In the genomic region with DNA sequence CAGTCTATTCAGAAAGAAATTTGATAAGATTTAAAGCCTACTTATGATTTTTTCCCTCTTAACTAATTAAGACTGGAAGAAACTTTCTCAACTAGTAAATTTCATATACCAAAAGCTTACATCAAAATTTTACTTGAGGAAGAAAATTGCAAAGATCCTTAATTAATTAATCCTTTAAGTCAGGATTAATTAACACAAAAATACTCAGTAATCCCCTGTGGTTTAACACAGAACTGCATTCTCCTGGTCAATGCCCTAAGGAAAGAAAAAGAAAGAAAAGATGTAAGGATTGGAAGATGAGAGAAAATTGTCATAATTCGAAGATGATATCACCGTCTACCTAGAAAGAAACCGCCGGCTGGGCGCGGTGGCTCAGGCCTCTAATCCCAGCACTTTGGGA, we compare ENCODE assay signal across 1 cellular context.
TF ChIP-seq lines count a peak whose summit lies in the region.

No MANE protein-coding gene starts in this region.

TF ChIP-seq in WTC11, 78 proteins besides CTCF, POLR2A, EP300 and RAD21 (continued from another document):
- TF ChIP-seq, protein P1, sequence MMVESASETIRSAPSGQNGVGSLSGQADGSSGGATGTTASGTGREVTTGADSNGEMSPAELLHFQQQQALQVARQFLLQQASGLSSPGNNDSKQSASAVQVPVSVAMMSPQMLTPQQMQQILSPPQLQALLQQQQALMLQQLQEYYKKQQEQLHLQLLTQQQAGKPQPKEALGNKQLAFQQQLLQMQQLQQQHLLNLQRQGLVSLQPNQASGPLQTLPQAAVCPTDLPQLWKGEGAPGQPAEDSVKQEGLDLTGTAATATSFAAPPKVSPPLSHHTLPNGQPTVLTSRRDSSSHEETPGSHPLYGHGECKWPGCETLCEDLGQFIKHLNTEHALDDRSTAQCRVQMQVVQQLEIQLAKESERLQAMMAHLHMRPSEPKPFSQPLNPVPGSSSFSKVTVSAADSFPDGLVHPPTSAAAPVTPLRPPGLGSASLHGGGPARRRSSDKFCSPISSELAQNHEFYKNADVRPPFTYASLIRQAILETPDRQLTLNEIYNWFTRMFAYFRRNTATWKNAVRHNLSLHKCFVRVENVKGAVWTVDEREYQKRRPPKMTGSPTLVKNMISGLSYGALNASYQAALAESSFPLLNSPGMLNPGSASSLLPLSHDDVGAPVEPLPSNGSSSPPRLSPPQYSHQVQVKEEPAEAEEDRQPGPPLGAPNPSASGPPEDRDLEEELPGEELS (CRISPR knock-in tag; IDR thresholded peaks at IDR 0.05): no peak
- TF ChIP-seq ZNF416 (CRISPR knock-in tag; IDR thresholded peaks at IDR 0.05): no peak
- no peak for TF ChIP-seq GTF2I (CRISPR knock-in tag; conservative IDR thresholded peaks at IDR 0.05)
- TF ChIP-seq, protein P2, sequence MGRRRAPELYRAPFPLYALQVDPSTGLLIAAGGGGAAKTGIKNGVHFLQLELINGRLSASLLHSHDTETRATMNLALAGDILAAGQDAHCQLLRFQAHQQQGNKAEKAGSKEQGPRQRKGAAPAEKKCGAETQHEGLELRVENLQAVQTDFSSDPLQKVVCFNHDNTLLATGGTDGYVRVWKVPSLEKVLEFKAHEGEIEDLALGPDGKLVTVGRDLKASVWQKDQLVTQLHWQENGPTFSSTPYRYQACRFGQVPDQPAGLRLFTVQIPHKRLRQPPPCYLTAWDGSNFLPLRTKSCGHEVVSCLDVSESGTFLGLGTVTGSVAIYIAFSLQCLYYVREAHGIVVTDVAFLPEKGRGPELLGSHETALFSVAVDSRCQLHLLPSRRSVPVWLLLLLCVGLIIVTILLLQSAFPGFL (CRISPR knock-in tag; IDR thresholded peaks at IDR 0.05; ENCODE audit: borderline replicate concordance): no peak
- TF ChIP-seq, protein P3, sequence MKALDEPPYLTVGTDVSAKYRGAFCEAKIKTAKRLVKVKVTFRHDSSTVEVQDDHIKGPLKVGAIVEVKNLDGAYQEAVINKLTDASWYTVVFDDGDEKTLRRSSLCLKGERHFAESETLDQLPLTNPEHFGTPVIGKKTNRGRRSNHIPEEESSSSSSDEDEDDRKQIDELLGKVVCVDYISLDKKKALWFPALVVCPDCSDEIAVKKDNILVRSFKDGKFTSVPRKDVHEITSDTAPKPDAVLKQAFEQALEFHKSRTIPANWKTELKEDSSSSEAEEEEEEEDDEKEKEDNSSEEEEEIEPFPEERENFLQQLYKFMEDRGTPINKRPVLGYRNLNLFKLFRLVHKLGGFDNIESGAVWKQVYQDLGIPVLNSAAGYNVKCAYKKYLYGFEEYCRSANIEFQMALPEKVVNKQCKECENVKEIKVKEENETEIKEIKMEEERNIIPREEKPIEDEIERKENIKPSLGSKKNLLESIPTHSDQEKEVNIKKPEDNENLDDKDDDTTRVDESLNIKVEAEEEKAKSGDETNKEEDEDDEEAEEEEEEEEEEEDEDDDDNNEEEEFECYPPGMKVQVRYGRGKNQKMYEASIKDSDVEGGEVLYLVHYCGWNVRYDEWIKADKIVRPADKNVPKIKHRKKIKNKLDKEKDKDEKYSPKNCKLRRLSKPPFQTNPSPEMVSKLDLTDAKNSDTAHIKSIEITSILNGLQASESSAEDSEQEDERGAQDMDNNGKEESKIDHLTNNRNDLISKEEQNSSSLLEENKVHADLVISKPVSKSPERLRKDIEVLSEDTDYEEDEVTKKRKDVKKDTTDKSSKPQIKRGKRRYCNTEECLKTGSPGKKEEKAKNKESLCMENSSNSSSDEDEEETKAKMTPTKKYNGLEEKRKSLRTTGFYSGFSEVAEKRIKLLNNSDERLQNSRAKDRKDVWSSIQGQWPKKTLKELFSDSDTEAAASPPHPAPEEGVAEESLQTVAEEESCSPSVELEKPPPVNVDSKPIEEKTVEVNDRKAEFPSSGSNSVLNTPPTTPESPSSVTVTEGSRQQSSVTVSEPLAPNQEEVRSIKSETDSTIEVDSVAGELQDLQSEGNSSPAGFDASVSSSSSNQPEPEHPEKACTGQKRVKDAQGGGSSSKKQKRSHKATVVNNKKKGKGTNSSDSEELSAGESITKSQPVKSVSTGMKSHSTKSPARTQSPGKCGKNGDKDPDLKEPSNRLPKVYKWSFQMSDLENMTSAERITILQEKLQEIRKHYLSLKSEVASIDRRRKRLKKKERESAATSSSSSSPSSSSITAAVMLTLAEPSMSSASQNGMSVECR (CRISPR knock-in tag; IDR thresholded peaks at IDR 0.05; ENCODE audit: borderline replicate concordance): no peak
- TF ChIP-seq, protein P4, sequence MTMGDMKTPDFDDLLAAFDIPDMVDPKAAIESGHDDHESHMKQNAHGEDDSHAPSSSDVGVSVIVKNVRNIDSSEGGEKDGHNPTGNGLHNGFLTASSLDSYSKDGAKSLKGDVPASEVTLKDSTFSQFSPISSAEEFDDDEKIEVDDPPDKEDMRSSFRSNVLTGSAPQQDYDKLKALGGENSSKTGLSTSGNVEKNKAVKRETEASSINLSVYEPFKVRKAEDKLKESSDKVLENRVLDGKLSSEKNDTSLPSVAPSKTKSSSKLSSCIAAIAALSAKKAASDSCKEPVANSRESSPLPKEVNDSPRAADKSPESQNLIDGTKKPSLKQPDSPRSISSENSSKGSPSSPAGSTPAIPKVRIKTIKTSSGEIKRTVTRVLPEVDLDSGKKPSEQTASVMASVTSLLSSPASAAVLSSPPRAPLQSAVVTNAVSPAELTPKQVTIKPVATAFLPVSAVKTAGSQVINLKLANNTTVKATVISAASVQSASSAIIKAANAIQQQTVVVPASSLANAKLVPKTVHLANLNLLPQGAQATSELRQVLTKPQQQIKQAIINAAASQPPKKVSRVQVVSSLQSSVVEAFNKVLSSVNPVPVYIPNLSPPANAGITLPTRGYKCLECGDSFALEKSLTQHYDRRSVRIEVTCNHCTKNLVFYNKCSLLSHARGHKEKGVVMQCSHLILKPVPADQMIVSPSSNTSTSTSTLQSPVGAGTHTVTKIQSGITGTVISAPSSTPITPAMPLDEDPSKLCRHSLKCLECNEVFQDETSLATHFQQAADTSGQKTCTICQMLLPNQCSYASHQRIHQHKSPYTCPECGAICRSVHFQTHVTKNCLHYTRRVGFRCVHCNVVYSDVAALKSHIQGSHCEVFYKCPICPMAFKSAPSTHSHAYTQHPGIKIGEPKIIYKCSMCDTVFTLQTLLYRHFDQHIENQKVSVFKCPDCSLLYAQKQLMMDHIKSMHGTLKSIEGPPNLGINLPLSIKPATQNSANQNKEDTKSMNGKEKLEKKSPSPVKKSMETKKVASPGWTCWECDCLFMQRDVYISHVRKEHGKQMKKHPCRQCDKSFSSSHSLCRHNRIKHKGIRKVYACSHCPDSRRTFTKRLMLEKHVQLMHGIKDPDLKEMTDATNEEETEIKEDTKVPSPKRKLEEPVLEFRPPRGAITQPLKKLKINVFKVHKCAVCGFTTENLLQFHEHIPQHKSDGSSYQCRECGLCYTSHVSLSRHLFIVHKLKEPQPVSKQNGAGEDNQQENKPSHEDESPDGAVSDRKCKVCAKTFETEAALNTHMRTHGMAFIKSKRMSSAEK (CRISPR knock-in tag; IDR thresholded peaks at IDR 0.05; ENCODE audit: borderline replicate concordance): no peak
- TF ChIP-seq NFATC4 (CRISPR knock-in tag; IDR thresholded peaks at IDR 0.05): no peak
- TF ChIP-seq, protein P5, sequence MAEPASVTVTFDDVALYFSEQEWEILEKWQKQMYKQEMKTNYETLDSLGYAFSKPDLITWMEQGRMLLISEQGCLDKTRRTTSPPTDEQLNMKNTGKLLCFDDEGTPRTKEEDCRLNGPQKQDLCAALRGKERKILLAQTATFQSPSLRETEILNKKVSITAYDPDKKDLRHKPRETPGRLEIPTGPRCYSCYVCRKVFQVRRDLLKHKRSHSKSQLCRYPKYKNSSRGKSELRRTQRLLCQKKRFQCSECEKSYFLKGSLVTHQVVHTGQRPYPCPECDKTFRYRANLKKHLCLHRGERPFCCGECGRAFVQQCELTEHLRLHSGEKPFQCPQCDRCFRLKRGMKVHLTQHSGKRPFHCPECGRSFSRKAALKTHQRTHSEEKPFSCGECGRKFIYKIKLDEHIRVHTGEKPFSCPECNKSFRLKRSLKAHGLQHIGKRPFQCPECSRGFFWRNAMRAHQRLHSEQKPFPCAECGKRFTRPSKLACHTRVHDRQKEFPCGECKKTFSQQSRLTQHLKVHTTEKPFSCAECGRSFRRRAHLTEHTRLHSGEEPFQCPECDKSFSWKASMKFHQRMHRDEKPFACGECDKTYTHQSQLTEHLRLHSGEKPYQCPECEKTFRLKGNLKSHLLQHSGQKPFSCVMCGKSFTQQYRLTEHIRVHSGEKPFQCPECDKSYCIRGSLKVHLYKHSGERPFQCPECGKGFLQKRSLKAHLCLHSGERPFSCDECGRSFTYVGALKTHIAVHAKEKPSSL (CRISPR knock-in tag; conservative IDR thresholded peaks at IDR 0.05): no peak
- TF ChIP-seq SMAD3 (CRISPR knock-in tag; IDR thresholded peaks at IDR 0.05; ENCODE audit: borderline replicate concordance): no peak
- TF ChIP-seq ZNF232 (CRISPR knock-in tag; IDR thresholded peaks at IDR 0.05): no peak
